ENCODE assay signal across 2 cellular contexts in genomic region chr1:241637604-241638003, GRCh38.
TF ChIP-seq lines count a peak whose summit lies in the region.

No MANE protein-coding gene starts in this region.

TF ChIP-seq in K562, 482 proteins besides CTCF, POLR2A, EP300 and RAD21 (continued from another document):
- TF ChIP-seq SPI1 (IDR thresholded peaks at IDR 0.05; ENCODE audit: borderline replicate concordance, low read depth, low read length) = peak; percentile 79; the same call in 1 of the 2 replicates
- 0 out of 2 replicates have a peak, but pooled peaks have one; percentile 5 for TF ChIP-seq GATA2 (CRISPR knock-in tag; IDR thresholded peaks at IDR 0.05)
- TF ChIP-seq CTBP1 (IDR thresholded peaks at IDR 0.05; ENCODE audit: borderline replicate concordance) = peak; percentile 28; the same call in 1 of the 2 replicates
- no peak for TF ChIP-seq CEBPG (CRISPR knock-in tag; IDR thresholded peaks at IDR 0.05)
- TF ChIP-seq CEBPG (tag; conservative IDR thresholded peaks at IDR 0.05 in 1 of 2, IDR thresholded peaks at IDR 0.05 in 1 of 2) = peak in 1 of 2 experiments; percentile 34; a peak in 1 of 4 replicates
- TF ChIP-seq, protein P1, sequence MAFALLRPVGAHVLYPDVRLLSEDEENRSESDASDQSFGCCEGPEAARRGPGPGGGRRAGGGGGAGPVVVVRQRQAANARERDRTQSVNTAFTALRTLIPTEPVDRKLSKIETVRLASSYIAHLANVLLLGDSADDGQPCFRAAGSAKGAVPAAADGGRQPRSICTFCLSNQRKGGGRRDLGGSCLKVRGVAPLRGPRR (CRISPR knock-in tag; IDR thresholded peaks at IDR 0.05) = no peak
- peak; percentile 21 for TF ChIP-seq CCNT2 (IDR thresholded peaks at IDR 0.05; ENCODE audit: borderline replicate concordance, extremely low read depth, insufficient read length, low read depth, low read length)
- TF ChIP-seq, protein P2, sequence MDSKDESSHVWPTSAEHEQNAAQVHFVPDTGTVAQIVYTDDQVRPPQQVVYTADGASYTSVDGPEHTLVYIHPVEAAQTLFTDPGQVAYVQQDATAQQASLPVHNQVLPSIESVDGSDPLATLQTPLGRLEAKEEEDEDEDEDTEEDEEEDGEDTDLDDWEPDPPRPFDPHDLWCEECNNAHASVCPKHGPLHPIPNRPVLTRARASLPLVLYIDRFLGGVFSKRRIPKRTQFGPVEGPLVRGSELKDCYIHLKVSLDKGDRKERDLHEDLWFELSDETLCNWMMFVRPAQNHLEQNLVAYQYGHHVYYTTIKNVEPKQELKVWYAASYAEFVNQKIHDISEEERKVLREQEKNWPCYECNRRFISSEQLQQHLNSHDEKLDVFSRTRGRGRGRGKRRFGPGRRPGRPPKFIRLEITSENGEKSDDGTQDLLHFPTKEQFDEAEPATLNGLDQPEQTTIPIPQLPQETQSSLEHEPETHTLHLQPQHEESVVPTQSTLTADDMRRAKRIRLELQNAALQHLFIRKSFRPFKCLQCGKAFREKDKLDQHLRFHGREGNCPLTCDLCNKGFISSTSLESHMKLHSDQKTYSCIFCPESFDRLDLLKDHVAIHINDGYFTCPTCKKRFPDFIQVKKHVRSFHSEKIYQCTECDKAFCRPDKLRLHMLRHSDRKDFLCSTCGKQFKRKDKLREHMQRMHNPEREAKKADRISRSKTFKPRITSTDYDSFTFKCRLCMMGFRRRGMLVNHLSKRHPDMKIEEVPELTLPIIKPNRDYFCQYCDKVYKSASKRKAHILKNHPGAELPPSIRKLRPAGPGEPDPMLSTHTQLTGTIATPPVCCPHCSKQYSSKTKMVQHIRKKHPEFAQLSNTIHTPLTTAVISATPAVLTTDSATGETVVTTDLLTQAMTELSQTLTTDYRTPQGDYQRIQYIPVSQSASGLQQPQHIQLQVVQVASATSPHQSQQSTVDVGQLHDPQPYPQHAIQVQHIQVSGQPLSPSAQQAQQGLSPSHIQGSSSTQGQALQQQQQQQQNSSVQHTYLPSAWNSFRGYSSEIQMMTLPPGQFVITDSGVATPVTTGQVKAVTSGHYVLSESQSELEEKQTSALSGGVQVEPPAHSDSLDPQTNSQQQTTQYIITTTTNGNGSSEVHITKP (IDR thresholded peaks at IDR 0.05; ENCODE audit: partially characterized antibody) = peak; percentile 23
- 0 out of 2 replicates have a peak, but pooled peaks have one; percentile 12 for TF ChIP-seq EHMT2 (IDR thresholded peaks at IDR 0.05)
- TF ChIP-seq CXXC5 (CRISPR knock-in tag; IDR thresholded peaks at IDR 0.05) = peak; percentile 28; the same call in 1 of the 2 replicates
- TF ChIP-seq RCOR1 (IDR thresholded peaks at IDR 0.05; ENCODE audit: borderline replicate concordance in 1 of 2, low read depth in 2 of 2, low read length in 2 of 2) = peak in 1 of 2 experiments; percentile 19; a peak in 1 of 4 replicates
- TF ChIP-seq, protein P3, sequence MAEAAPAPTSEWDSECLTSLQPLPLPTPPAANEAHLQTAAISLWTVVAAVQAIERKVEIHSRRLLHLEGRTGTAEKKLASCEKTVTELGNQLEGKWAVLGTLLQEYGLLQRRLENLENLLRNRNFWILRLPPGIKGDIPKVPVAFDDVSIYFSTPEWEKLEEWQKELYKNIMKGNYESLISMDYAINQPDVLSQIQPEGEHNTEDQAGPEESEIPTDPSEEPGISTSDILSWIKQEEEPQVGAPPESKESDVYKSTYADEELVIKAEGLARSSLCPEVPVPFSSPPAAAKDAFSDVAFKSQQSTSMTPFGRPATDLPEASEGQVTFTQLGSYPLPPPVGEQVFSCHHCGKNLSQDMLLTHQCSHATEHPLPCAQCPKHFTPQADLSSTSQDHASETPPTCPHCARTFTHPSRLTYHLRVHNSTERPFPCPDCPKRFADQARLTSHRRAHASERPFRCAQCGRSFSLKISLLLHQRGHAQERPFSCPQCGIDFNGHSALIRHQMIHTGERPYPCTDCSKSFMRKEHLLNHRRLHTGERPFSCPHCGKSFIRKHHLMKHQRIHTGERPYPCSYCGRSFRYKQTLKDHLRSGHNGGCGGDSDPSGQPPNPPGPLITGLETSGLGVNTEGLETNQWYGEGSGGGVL (CRISPR knock-in tag; IDR thresholded peaks at IDR 0.05) = no peak
- TF ChIP-seq CEBPB (tag; IDR thresholded peaks at IDR 0.05) = peak; percentile 77
- TF ChIP-seq AFF1 (IDR thresholded peaks at IDR 0.05; ENCODE audit: low read depth in 1 of 2, partially characterized antibody in 2 of 2) = peak in 1 of 2 experiments; percentile 41
- TF ChIP-seq ZNF444 (CRISPR knock-in tag; IDR thresholded peaks at IDR 0.05) = no peak
- TF ChIP-seq SOX6 (IDR thresholded peaks at IDR 0.05) = peak; percentile 40; the same call in 1 of the 2 replicates

TF ChIP-seq in HEK293T, 16 proteins besides CTCF, POLR2A, EP300 and RAD21 (continued from another document):
- TF ChIP-seq PKNOX1 (IDR thresholded peaks at IDR 0.05) (no peak), BHLHE40 (IDR thresholded peaks at IDR 0.05; ENCODE audit: borderline replicate concordance) (no peak), LEF1 (IDR thresholded peaks at IDR 0.05; ENCODE audit: borderline replicate concordance) (no peak), HDGF (IDR thresholded peaks at IDR 0.05; ENCODE audit: borderline replicate concordance) (no peak), TARDBP (IDR thresholded peaks at IDR 0.05) (no peak), ARNT (IDR thresholded peaks at IDR 0.05) (no peak), ZNF384 (IDR thresholded peaks at IDR 0.05) (no peak), NFRKB (IDR thresholded peaks at IDR 0.05) (no peak), SUZ12 (IDR thresholded peaks at IDR 0.05) (no peak), ELF4 (IDR thresholded peaks at IDR 0.05) (no peak), SP1 (IDR thresholded peaks at IDR 0.05) (no peak), FOXK2 (IDR thresholded peaks at IDR 0.05) (no peak), CTBP1 (IDR thresholded peaks at IDR 0.05; ENCODE audit: borderline replicate concordance) (no peak), FOXM1 (IDR thresholded peaks at IDR 0.05; ENCODE audit: borderline replicate concordance) (no peak), FOXA1 (IDR thresholded peaks at IDR 0.05) (no peak)
